Comparison of ENCODE assay signal across 11 cellular contexts in the genomic region with DNA sequence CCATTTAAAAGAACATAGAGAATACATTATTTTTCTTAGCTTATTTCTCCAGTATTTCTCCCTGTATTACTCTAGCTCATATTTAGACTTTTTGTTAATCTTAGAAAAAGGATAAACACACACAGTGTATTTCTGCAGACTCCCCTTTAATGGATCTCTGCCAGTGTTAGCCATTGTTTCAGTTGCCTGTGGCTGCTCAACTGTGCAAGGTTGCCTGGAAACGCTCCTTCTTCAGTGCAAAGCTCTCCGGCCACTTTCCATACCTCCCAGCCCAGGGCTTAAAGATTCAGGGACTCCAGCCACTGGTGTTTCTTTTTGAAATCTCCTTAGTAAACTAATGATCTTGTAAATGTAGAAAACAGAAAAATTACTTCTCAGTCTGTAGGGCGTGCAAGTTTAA.
DNase-seq lines count a peak whose midpoint lies in the region; ATAC-seq and TF ChIP-seq lines count a peak whose summit lies in the region.
"Had no signal": no experiment of that assay in that cellular context is flagged by ENCODE, and none has a peak within 500 bp of the region (broad histone marks: within the 10 kb centered on the region; RNA-seq: fewer than 3 reads in every experiment).

No MANE protein-coding gene starts in this region.

- DNase-seq in ACHN: peak; percentile 63
- DNase-seq in NCI-H1417 treated with DMSO at 0.1 percent for 48 hours (lab: John Stamatoyannopoulos, UW): peak; percentile 46
- peak; percentile 23 for DNase-seq in SK-N-SH
- DNase-seq in iPS-NIHi11 (ENCODE audit: low spot score): peak; percentile 39
- DNase-seq in vagina (ENCODE audit: extremely low spot score in 2 of 2): no peak
- DNase-seq in NCI-H2171 (lab: John Stamatoyannopoulos, UW): no peak
- DNase-seq: GDM1; naive thymus-derived CD4-positive, alpha-beta T cell had no signal

- POLR2A ChIA-PET in SK-N-SH (lab: Yijun Ruan, JAX): no interaction called here

- peaks cover 7% of the 10 kb centered on the region for H3F3A ChIP-seq in SK-N-SH (replicated peaks; ENCODE audit: insufficient read depth)

- no peaks in the 10 kb centered on the region for H3K27me3 ChIP-seq in SK-N-SH (ENCODE audit: insufficient read depth)
- H3K27me3 ChIP-seq in vagina: no peaks in the 10 kb centered on the region

- ATAC-seq in HG03135 (IDR thresholded peaks at IDR 0.05; ENCODE audit: unreplicated experiment) (no peak), HG03442 (IDR thresholded peaks at IDR 0.05; ENCODE audit: unreplicated experiment) (no peak)
- ATAC-seq: naive thymus-derived CD4-positive, alpha-beta T cell; stimulated activated effector memory CD8-positive, alpha-beta T cell treated with anti-CD3 and anti-CD28 coated beads, Interleukin-12 subunit alpha, Interleukin-12 subunit beta, amount 100 ng/mL, for 72 hours had no signal

- no peak for TF ChIP-seq RAD21 in SK-N-SH (IDR thresholded peaks at IDR 0.05; ENCODE audit: low read length)

- H3K4me3 ChIP-seq in SK-N-SH (ENCODE audit: low read depth in 2 of 2, low read length in 1 of 2) (no peak overlapping the region), vagina (no peak overlapping the region)

- H3K36me3 ChIP-seq in SK-N-SH (replicated peaks in 1 of 2; ENCODE audit: control insufficient read depth in 1 of 2, insufficient read depth in 2 of 2, low read length in 1 of 2) (peaks cover 0 to 10% of the 10 kb centered on the region in 2 experiments), vagina (no peaks in the 10 kb centered on the region)

- H3K9me3 ChIP-seq in SK-N-SH (no peaks in the 10 kb centered on the region), vagina (no peaks in the 10 kb centered on the region)

- peaks cover 4% of the 10 kb centered on the region; the same call in 1 of the 2 replicates for H4K20me1 ChIP-seq in SK-N-SH (ENCODE audit: insufficient read depth)

- H3K4me1 ChIP-seq in SK-N-SH (ENCODE audit: control insufficient read depth in 1 of 2, insufficient read depth in 2 of 2, low read depth in 1 of 2, low read length in 1 of 2): peaks cover 15 to 23% of the 10 kb centered on the region in 2 experiments
- no peaks in the 10 kb centered on the region for H3K4me1 ChIP-seq in vagina

- no peak overlapping the region for H3K4me2 ChIP-seq in SK-N-SH

- H2AFZ ChIP-seq in SK-N-SH (ENCODE audit: low read depth): no peak overlapping the region

- in situ Hi-C loops in ACHN (cut with HindIII; ENCODE audit: low pct_ligation_motif_present, low pct_unique_long_range_greater_than_20kb, low sequenced_read_pairs): no loop called here

- no peak overlapping the region for H3K9ac ChIP-seq in SK-N-SH

- H3K79me2 ChIP-seq in SK-N-SH (ENCODE audit: insufficient read depth): peaks cover 17% of the 10 kb centered on the region

- intact Hi-C loops in vagina (cut with DNase I): no loop called here

- 51% methylated on average over 3 of the region's 3 CpGs for WGBS in SK-N-SH (ENCODE audit: low lambda C conversion rate)

- CTCF ChIA-PET in SK-N-SH (lab: Yijun Ruan, JAX): interaction anchor here (1.3 kb wide), 1 partner anchor 39 kb away, joined by 3 read pairs; no protein-coding TSS in a partner anchor

- TF ChIP-seq CTCF in SK-N-SH (IDR thresholded peaks at IDR 0.05): no peak
- no peak for TF ChIP-seq CTCF in vagina (IDR thresholded peaks at IDR 0.05)

- no peaks in the 10 kb centered on the region for H3K9me2 ChIP-seq in SK-N-SH

- TF ChIP-seq EP300 in SK-N-SH (IDR thresholded peaks at IDR 0.05; ENCODE audit: borderline replicate concordance in 1 of 2, low read depth in 1 of 2, low read length in 1 of 2): no peak

- H3K27ac ChIP-seq in SK-N-SH (ENCODE audit: low read depth in 2 of 2, low read length in 1 of 2): no peak overlapping the region; a peak in 1 of 4 replicates
- H3K27ac ChIP-seq in vagina: no peak overlapping the region

- no peak for TF ChIP-seq POLR2A in vagina (IDR thresholded peaks at IDR 0.05)

TF ChIP-seq in SK-N-SH, 30 proteins besides CTCF, POLR2A, EP300 and RAD21:
- TF ChIP-seq NFIC (IDR thresholded peaks at IDR 0.05; ENCODE audit: borderline replicate concordance) (no peak), ELF1 (IDR thresholded peaks at IDR 0.05) (no peak), ZBTB33 (IDR thresholded peaks at IDR 0.05; ENCODE audit: borderline replicate concordance, low read depth) (no peak), PBX3 (IDR thresholded peaks at IDR 0.05) (no peak), TAF1 (IDR thresholded peaks at IDR 0.05; ENCODE audit: borderline replicate concordance, low read depth, low read length) (no peak), GABPA (IDR thresholded peaks at IDR 0.05; ENCODE audit: low read depth) (no peak), MAX (IDR thresholded peaks at IDR 0.05; ENCODE audit: low read depth) (no peak), FOXM1 (IDR thresholded peaks at IDR 0.05; ENCODE audit: low read depth) (no peak), RXRA (IDR thresholded peaks at IDR 0.05; ENCODE audit: borderline replicate concordance, low read depth) (no peak)
- TF ChIP-seq, protein P1, sequence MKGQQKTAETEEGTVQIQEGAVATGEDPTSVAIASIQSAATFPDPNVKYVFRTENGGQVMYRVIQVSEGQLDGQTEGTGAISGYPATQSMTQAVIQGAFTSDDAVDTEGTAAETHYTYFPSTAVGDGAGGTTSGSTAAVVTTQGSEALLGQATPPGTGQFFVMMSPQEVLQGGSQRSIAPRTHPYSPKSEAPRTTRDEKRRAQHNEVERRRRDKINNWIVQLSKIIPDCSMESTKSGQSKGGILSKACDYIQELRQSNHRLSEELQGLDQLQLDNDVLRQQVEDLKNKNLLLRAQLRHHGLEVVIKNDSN (IDR thresholded peaks at IDR 0.05; ENCODE audit: borderline replicate concordance, low read depth): no peak
TF ChIP-seq in SK-N-SH: peak in this region for 0.

Comparison
In these comparisons a context has a peak if more than half of its experiments do, and no peak if none do; other contexts are left out.
1. DNase-seq: peak in ACHN (single experiment), NCI-H1417 treated with DMSO at 0.1 percent for 48 hours (single experiment), SK-N-SH (single experiment) and iPS-NIHi11 (single experiment); none in vagina (0 of 2) and NCI-H2171 (single experiment).